1 cellular context compared by ENCODE assay signal in the genomic region with DNA sequence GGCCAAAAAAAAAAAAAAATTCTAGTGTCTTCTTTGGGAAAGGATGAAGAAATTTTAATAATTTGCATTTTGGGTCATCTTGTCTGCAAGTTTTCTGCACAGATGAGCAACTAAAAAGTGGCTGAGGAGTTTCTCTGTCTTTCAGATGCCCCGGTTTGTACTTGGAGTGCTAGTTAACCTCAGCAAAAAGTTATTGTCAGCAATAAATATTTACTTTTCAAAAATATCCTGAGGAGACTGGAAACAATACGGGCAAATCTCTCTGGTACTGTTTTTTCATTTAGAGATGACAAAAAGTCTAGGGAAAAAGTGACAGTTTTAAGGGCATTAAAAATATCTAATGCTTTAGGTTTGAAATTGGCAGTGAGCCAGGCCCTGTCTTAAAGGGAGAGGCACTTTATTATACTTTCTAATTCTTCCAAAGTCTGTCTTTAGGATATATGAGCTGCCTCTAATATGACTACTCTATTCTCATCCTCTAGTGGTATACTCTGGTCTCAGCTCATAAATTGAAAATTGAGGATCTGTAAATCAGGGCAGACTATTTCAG.
TF ChIP-seq lines count a peak whose summit lies in the region.

No MANE protein-coding gene starts in this region.

TF ChIP-seq in HEK293, 187 proteins besides CTCF, POLR2A, EP300 and RAD21 (continued from another document):
- TF ChIP-seq, protein P1, sequence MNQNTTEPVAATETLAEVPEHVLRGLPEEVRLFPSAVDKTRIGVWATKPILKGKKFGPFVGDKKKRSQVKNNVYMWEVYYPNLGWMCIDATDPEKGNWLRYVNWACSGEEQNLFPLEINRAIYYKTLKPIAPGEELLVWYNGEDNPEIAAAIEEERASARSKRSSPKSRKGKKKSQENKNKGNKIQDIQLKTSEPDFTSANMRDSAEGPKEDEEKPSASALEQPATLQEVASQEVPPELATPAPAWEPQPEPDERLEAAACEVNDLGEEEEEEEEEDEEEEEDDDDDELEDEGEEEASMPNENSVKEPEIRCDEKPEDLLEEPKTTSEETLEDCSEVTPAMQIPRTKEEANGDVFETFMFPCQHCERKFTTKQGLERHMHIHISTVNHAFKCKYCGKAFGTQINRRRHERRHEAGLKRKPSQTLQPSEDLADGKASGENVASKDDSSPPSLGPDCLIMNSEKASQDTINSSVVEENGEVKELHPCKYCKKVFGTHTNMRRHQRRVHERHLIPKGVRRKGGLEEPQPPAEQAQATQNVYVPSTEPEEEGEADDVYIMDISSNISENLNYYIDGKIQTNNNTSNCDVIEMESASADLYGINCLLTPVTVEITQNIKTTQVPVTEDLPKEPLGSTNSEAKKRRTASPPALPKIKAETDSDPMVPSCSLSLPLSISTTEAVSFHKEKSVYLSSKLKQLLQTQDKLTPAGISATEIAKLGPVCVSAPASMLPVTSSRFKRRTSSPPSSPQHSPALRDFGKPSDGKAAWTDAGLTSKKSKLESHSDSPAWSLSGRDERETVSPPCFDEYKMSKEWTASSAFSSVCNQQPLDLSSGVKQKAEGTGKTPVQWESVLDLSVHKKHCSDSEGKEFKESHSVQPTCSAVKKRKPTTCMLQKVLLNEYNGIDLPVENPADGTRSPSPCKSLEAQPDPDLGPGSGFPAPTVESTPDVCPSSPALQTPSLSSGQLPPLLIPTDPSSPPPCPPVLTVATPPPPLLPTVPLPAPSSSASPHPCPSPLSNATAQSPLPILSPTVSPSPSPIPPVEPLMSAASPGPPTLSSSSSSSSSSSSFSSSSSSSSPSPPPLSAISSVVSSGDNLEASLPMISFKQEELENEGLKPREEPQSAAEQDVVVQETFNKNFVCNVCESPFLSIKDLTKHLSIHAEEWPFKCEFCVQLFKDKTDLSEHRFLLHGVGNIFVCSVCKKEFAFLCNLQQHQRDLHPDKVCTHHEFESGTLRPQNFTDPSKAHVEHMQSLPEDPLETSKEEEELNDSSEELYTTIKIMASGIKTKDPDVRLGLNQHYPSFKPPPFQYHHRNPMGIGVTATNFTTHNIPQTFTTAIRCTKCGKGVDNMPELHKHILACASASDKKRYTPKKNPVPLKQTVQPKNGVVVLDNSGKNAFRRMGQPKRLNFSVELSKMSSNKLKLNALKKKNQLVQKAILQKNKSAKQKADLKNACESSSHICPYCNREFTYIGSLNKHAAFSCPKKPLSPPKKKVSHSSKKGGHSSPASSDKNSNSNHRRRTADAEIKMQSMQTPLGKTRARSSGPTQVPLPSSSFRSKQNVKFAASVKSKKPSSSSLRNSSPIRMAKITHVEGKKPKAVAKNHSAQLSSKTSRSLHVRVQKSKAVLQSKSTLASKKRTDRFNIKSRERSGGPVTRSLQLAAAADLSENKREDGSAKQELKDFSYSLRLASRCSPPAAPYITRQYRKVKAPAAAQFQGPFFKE (tag by site-specific recombination; IDR thresholded peaks at IDR 0.05; ENCODE audit: borderline replicate concordance): no peak
- TF ChIP-seq ZNF341 (tag by site-specific recombination; IDR thresholded peaks at IDR 0.05; ENCODE audit: low read depth) (no peak), ZNF791 (tag by site-specific recombination; IDR thresholded peaks at IDR 0.05) (no peak), ZNF549 (tag by site-specific recombination; IDR thresholded peaks at IDR 0.05) (peak; percentile 58; the same call in 1 of the 2 replicates), ZNF426 (tag by site-specific recombination; IDR thresholded peaks at IDR 0.05) (no peak), ZNF350 (tag by site-specific recombination; IDR thresholded peaks at IDR 0.05) (peak; percentile 36; the same call in 1 of the 2 replicates), ZNF398 (tag by site-specific recombination; IDR thresholded peaks at IDR 0.05) (no peak), ZNF596 (tag by site-specific recombination; IDR thresholded peaks at IDR 0.05) (no peak), PRDM6 (tag by site-specific recombination; IDR thresholded peaks at IDR 0.05) (peak; percentile 63), GLI4 (tag by site-specific recombination; IDR thresholded peaks at IDR 0.05) (no peak), ZNF37A (tag by site-specific recombination; IDR thresholded peaks at IDR 0.05) (peak; percentile 55; the same call in 1 of the 2 replicates), ZNF785 (tag by site-specific recombination; IDR thresholded peaks at IDR 0.05) (no peak), ZNF701 (tag by site-specific recombination; IDR thresholded peaks at IDR 0.05) (no peak), ZNF311 (tag by site-specific recombination; IDR thresholded peaks at IDR 0.05; ENCODE audit: borderline replicate concordance) (no peak), ZNF184 (tag by site-specific recombination; IDR thresholded peaks at IDR 0.05) (peak; percentile 21; the same call in 1 of the 2 replicates), ZNF354C (tag by site-specific recombination; IDR thresholded peaks at IDR 0.05; ENCODE audit: borderline replicate concordance, low read depth) (no peak), ZBTB44 (tag by site-specific recombination; IDR thresholded peaks at IDR 0.05) (peak; percentile 74), ZNF610 (tag by site-specific recombination; IDR thresholded peaks at IDR 0.05; ENCODE audit: borderline replicate concordance) (no peak), ZNF121 (tag by site-specific recombination; IDR thresholded peaks at IDR 0.05) (no peak), ZNF544 (tag by site-specific recombination; IDR thresholded peaks at IDR 0.05) (no peak), ZNF707 (tag by site-specific recombination; IDR thresholded peaks at IDR 0.05) (no peak), ZFP3 (tag by site-specific recombination; IDR thresholded peaks at IDR 0.05; ENCODE audit: low read depth) (no peak), ZNF626 (tag by site-specific recombination; IDR thresholded peaks at IDR 0.05) (0 out of 2 replicates have a peak, but pooled peaks have one; percentile 26), SP2 (tag by site-specific recombination; IDR thresholded peaks at IDR 0.05) (no peak), ZNF660 (tag by site-specific recombination; IDR thresholded peaks at IDR 0.05) (peak; percentile 65), ZNF169 (tag by site-specific recombination; IDR thresholded peaks at IDR 0.05) (no peak), ZFHX2 (tag by site-specific recombination; conservative IDR thresholded peaks at IDR 0.05) (no peak)
- TF ChIP-seq, protein P2, sequence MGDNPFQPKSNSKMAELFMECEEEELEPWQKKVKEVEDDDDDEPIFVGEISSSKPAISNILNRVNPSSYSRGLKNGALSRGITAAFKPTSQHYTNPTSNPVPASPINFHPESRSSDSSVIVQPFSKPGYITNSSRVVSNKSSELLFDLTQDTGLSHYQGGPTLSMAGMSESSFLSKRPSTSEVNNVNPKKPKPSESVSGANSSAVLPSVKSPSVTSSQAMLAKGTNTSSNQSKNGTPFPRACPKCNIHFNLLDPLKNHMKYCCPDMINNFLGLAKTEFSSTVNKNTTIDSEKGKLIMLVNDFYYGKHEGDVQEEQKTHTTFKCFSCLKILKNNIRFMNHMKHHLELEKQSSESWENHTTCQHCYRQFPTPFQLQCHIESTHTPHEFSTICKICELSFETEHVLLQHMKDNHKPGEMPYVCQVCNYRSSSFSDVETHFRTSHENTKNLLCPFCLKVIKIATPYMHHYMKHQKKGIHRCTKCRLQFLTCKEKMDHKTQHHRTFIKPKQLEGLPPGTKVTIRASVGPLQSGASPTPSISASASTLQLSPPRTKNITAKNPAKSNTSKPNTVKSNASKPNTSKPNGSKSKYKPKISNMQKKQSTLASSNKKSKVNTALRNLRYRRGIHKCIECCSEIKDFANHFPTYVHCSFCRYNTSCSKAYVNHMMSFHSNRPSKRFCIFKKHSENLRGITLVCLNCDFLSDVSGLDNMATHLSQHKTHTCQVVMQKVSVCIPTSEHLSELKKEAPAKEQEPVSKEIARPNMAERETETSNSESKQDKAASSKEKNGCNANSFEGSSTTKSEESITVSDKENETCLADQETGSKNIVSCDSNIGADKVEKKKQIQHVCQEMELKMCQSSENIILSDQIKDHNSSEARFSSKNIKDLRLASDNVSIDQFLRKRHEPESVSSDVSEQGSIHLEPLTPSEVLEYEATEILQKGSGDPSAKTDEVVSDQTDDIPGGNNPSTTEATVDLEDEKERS (tag by site-specific recombination; IDR thresholded peaks at IDR 0.05): no peak
